In genomic region chr9:137084526-137084925, GRCh38 we compare ENCODE assay signal across 20 cellular contexts. TPM values are rescaled to one million over a fixed set of nuclear protein-coding genes. Genes with fewer than 3 reads are reported as not detected.
DNase-seq lines count a peak whose midpoint lies in the region; ATAC-seq, FAIRE-seq and TF ChIP-seq lines count a peak whose summit lies in the region.
"Had no signal": no experiment of that assay in that cellular context is flagged by ENCODE, and none has a peak within 500 bp of the region (broad histone marks: within the 10 kb centered on the region; RNA-seq: fewer than 3 reads in every experiment).

No MANE protein-coding gene starts in this region.

- 76% methylated on average over 6 of the region's 9 CpGs for WGBS in A549 (ENCODE audit: missing lambda C conversion rate)

- H3K27ac Mint-ChIP-seq in activated T-helper 17 cell treated with anti-CD3 and anti-CD28 coated beads, Interleukin-2, amount 50 U/mL, for 72 hours: no peak overlapping the region
- H3K27ac Mint-ChIP-seq: neural progenitor cell, type B pancreatic cell had no signal

- H3K27me3 ChIP-seq in HCT116 (ENCODE audit: insufficient read depth, low read length): no peaks in the 10 kb centered on the region

- H3K4me3 ChIP-seq in A549: no peak overlapping the region
- H3K4me3 ChIP-seq in HCT116 (replicated peaks in 1 of 2; ENCODE audit: low read depth in 1 of 2, low read length in 2 of 2): no peak overlapping the region
- H3K4me3 ChIP-seq: neural progenitor cell had no signal

- peak overlapping the region; percentile 93 for H3K4me3 Mint-ChIP-seq in activated T-helper 17 cell treated with anti-CD3 and anti-CD28 coated beads, Interleukin-2, amount 50 U/mL, for 72 hours
- H3K4me3 Mint-ChIP-seq: neural progenitor cell had no signal

- FAIRE-seq in A549 (lab: Jason Lieb, UNC): no peak
- FAIRE-seq: TTC549 had no signal

- peak overlapping the region; percentile 50; the same call in 1 of the 2 replicates for H3K9ac ChIP-seq in HCT116 (ENCODE audit: low read length)
- H3K9ac ChIP-seq: neural progenitor cell had no signal

- intact Hi-C loops in HCT116 (cut with micrococcal nuclease): no loop called here

- no TSS peak for BruUV-seq in HCT116 (replicated peaks; lab: Mats Ljungman, UMichigan)

- H3K36me3 Mint-ChIP-seq in activated T-helper 17 cell treated with anti-CD3 and anti-CD28 coated beads, Interleukin-2, amount 50 U/mL, for 72 hours (ENCODE audit: low read depth): peaks cover 27% of the 10 kb centered on the region
- H3K36me3 Mint-ChIP-seq: type B pancreatic cell had no signal

- ATAC-seq in A549: no peak
- ATAC-seq in HCT116: no peak
- no peak for ATAC-seq in activated T-helper 17 cell treated with anti-CD3 and anti-CD28 coated beads, Interleukin-2, amount 50 U/mL, for 72 hours (replicated peaks)
- no peak for ATAC-seq in HG03521 (IDR thresholded peaks at IDR 0.05; ENCODE audit: unreplicated experiment)
- no peak for ATAC-seq in HG03139 (IDR thresholded peaks at IDR 0.05; ENCODE audit: unreplicated experiment)

- TF ChIP-seq POLR2A in A549 (IDR thresholded peaks at IDR 0.05; ENCODE audit: low read length) (no peak), HCT116 (IDR thresholded peaks at IDR 0.05; ENCODE audit: borderline replicate concordance, extremely low read depth, insufficient read depth, insufficient read length) (no peak)

- H3K4me2 ChIP-seq in A549: peak overlapping the region; percentile 71
- peak overlapping the region; percentile 98 for H3K4me2 ChIP-seq in HCT116 (ENCODE audit: low read length)
- H3K4me2 ChIP-seq: neural progenitor cell had no signal

- CTCF ChIA-PET in A549 (lab: Yijun Ruan, JAX): interaction anchor here (0.9 to 24.0 kb wide), 6 partner anchors 17 to 108 kb away, joined by 3 to 321 read pairs (median 4); partner anchors contain the start of gene SAPCD2
- CTCF ChIA-PET in HCT116 (lab: Charles Lee): interaction anchor here (1.6 to 4.8 kb wide), 3 partner anchors 15 to 38 kb away, joined by 3 to 49 read pairs (median 9); partner anchors contain the start of genes NPDC1 and SAPCD2

- peak overlapping the region; percentile 79 to 95; a peak in 4 of 6 replicates for H3K27ac ChIP-seq in A549
- H3K27ac ChIP-seq in HCT116 (ENCODE audit: low read depth, low read length): peak overlapping the region; percentile 98
- H3K27ac ChIP-seq: neural progenitor cell had no signal

- H3K9me3 ChIP-seq in A549: no peaks in the 10 kb centered on the region
- no peaks in the 10 kb centered on the region for H3K9me3 ChIP-seq in HCT116 (ENCODE audit: control insufficient read depth in 1 of 2, insufficient read depth in 1 of 2, low read depth in 1 of 2, low read length in 2 of 2)

- no peak overlapping the region for H2AFZ ChIP-seq in HCT116 (ENCODE audit: low read depth, low read length, poor library complexity, severe bottlenecking)
- H2AFZ ChIP-seq: neural progenitor cell had no signal

- POLR2A ChIA-PET in A549 (lab: Yijun Ruan, JAX): interaction anchor here (0.6 to 0.7 kb wide), 2 partner anchors 14 to 355 kb away, joined by 4 to 6 read pairs; no protein-coding TSS in a partner anchor
- POLR2A ChIA-PET in HCT116 (lab: Charles Lee): interaction anchor here (0.7 to 4.8 kb wide), 3 partner anchors 15 to 125 kb away, joined by 3 to 43 read pairs (median 3); partner anchors contain the start of gene SAPCD2

- H3K4me1 ChIP-seq in A549: peaks cover 41% of the 10 kb centered on the region
- peaks cover 38 to 59% of the 10 kb centered on the region in 2 experiments for H3K4me1 ChIP-seq in HCT116 (ENCODE audit: control insufficient read depth in 1 of 2, insufficient read depth in 2 of 2, low read length in 2 of 2)

- no peaks in the 10 kb centered on the region for H3K9me2 ChIP-seq in HCT116 (ENCODE audit: insufficient read depth)

- no peaks in the 10 kb centered on the region for H3K27me3 Mint-ChIP-seq in activated T-helper 17 cell treated with anti-CD3 and anti-CD28 coated beads, Interleukin-2, amount 50 U/mL, for 72 hours
- H3K27me3 Mint-ChIP-seq: stimulated activated naive CD8-positive, alpha-beta T cell treated with anti-CD3 and anti-CD28 coated beads, Interleukin-15, Interleukin-2, amounts not matched to agents 100 ng/mL and 50 ng/mL, for 24 hours had no signal

- TF ChIP-seq EP300 in A549 (IDR thresholded peaks at IDR 0.05): no peak

- RAD21 ChIA-PET in HCT116 (lab: Charles Lee; ENCODE audit: low non-redundant PET in 1 of 2, low total read pairs in 2 of 2, uncharacterized antibody in 2 of 2, unreplicated experiment in 2 of 2): no interaction called here

- no peaks in the 10 kb centered on the region for H4K20me1 ChIP-seq in HCT116 (ENCODE audit: insufficient read depth)

- TF ChIP-seq RAD21 in A549 (conservative IDR thresholded peaks at IDR 0.05 in 1 of 2, IDR thresholded peaks at IDR 0.05 in 1 of 2): no peak
- TF ChIP-seq RAD21 in HCT116 (IDR thresholded peaks at IDR 0.05; ENCODE audit: low read depth): no peak

- H3K79me2 ChIP-seq in HCT116 (ENCODE audit: insufficient read depth, low read length): peaks cover 13% of the 10 kb centered on the region; the same call in 1 of the 2 replicates

- TF ChIP-seq CTCF in A549 (IDR thresholded peaks at IDR 0.05) (no peak), HCT116 (IDR thresholded peaks at IDR 0.05 in 2 of 3, conservative IDR thresholded peaks at IDR 0.05 in 1 of 3; ENCODE audit: borderline replicate concordance in 1 of 3, insufficient read depth in 1 of 3, low read depth in 2 of 3, low read length in 2 of 3) (no peak)

- H3K36me3 ChIP-seq in HCT116 (ENCODE audit: control insufficient read depth in 1 of 2, insufficient read depth in 2 of 2, low read length in 2 of 2): peaks cover 0 to 5% of the 10 kb centered on the region in 2 experiments; a peak in 1 of 4 replicates
- H3K36me3 ChIP-seq: neural progenitor cell had no signal

- H3K9me3 Mint-ChIP-seq in activated T-helper 17 cell treated with anti-CD3 and anti-CD28 coated beads, Interleukin-2, amount 50 U/mL, for 72 hours: no peaks in the 10 kb centered on the region
- H3K9me3 Mint-ChIP-seq: activated CD4-positive, alpha-beta T cell treated with anti-CD3 and anti-CD28 coated beads, Interleukin-2, amount 10 ng/mL, durations not matched to agents 24 days and 14 days; neural progenitor cell; stimulated activated naive CD8-positive, alpha-beta T cell treated with anti-CD3 and anti-CD28 coated beads, Interleukin-15, Interleukin-2, amounts not matched to agents 100 ng/mL and 50 ng/mL, for 24 hours; type B pancreatic cell had no signal

- peaks cover 28% of the 10 kb centered on the region for H3K4me1 Mint-ChIP-seq in activated T-helper 17 cell treated with anti-CD3 and anti-CD28 coated beads, Interleukin-2, amount 50 U/mL, for 72 hours

- no peak for DNase-seq in A549 (ENCODE audit: low read depth in 1 of 2, low spot score in 1 of 2)
- DNase-seq in HCT116 (ENCODE audit: low read depth, low spot score): no peak
- peak; percentile 17 for DNase-seq in myocyte (ENCODE audit: low read depth)
- DNase-seq in dermis blood vessel endothelial cell: no peak
- no peak for DNase-seq in NCI-H146 (lab: John Stamatoyannopoulos, UW)
- DNase-seq: activated CD4-positive, alpha-beta T cell treated with anti-CD3 and anti-CD28 coated beads, Interleukin-2, amount 10 ng/mL, durations not matched to agents 24 days and 14 days; activated naive CD4-positive, alpha-beta T cell; aorta; left colon; NCI-H1105 treated with DMSO at 0.1 percent for 48 hours; NCI-H82 had no signal

RNA-seq across cellular contexts. Expression of gene MAN1B1, which starts 2.3 kb away (rescaled TPM):
- 31.7 and 47.8 TPM in 2 replicates for polyA plus RNA-seq in A549 (2011; rRNA removed)
- polyA plus RNA-seq in A549 (2012; cell fraction: cytosol; rRNA removed): 35.0 and 41.6 TPM in 2 replicates
- polyA plus RNA-seq in A549 (2012; cell fraction: nucleus; rRNA removed): 141 and 165 TPM in 2 replicates
- polyA plus RNA-seq in A549 (2017; fragmentation: RNase III; extraction: RNeasy Plus Mini Kit Qiagen cat#74134 plus additional on column Dnase treatment): 45.1 to 48.6 TPM (median 47.0 TPM) in 3 replicates
- 45.1 and 48.4 TPM in 2 replicates for polyA minus RNA-seq in A549 (2011; rRNA and poly(A)+ RNA removed)
- total RNA-seq in HCT116 (2021; ENCODE audit: unreplicated experiment): 50.9 TPM
- polyA plus RNA-seq in HCT116 (2012): 53.6 and 53.7 TPM in 2 replicates
- total RNA-seq in activated T-helper 17 cell treated with anti-CD3 and anti-CD28 coated beads, Interleukin-2, amount 50 U/mL, for 72 hours: 10 to 100 TPM; 38.2 to 67.6 TPM
- 75.5 and 76.6 TPM in 2 replicates for total RNA-seq in myocyte
- 94.6 TPM for polyA plus RNA-seq in myocyte (2012)
- 73.1 and 76.6 TPM in 2 replicates for total RNA-seq in dermis blood vessel endothelial cell

RNA-seq across cellular contexts. Expression of gene UAP1L1, which starts 7.2 kb away (rescaled TPM):
- polyA plus RNA-seq in A549 (2011; rRNA removed): 1.2 and 1.9 TPM in 2 replicates
- 2.2 and 3.0 TPM in 2 replicates for polyA plus RNA-seq in A549 (2012; cell fraction: cytosol; rRNA removed)
- 12.1 and 12.8 TPM in 2 replicates for polyA plus RNA-seq in A549 (2012; cell fraction: nucleus; rRNA removed)
- 4.8 to 7.8 TPM (median 6.0 TPM) in 3 replicates for polyA plus RNA-seq in A549 (2017; fragmentation: RNase III; extraction: RNeasy Plus Mini Kit Qiagen cat#74134 plus additional on column Dnase treatment)
- polyA minus RNA-seq in A549 (2011; rRNA and poly(A)+ RNA removed): 0.95 and 1.7 TPM in 2 replicates
- total RNA-seq in HCT116 (2021; ENCODE audit: unreplicated experiment): 11.0 TPM
- polyA plus RNA-seq in HCT116 (2012): 4.6 and 5.3 TPM in 2 replicates
- total RNA-seq in activated T-helper 17 cell treated with anti-CD3 and anti-CD28 coated beads, Interleukin-2, amount 50 U/mL, for 72 hours: 10 to 100 TPM; 27.9 to 33.0 TPM
- total RNA-seq in myocyte: 40.2 and 46.4 TPM in 2 replicates
- polyA plus RNA-seq in myocyte (2012): 34.6 TPM
- 27.0 and 27.2 TPM in 2 replicates for total RNA-seq in dermis blood vessel endothelial cell

RNA-seq across cellular contexts. Expression of gene SAPCD2, which starts 14.2 kb away (rescaled TPM):
- polyA plus RNA-seq in A549 (2011; rRNA removed) (6.5 and 6.9 TPM in 2 replicates), A549 (2017; fragmentation: RNase III; extraction: RNeasy Plus Mini Kit Qiagen cat#74134 plus additional on column Dnase treatment) (13.1 to 16.4 TPM (median 14.6 TPM) in 3 replicates)
- 21.7 and 32.9 TPM in 2 replicates for polyA plus RNA-seq in A549 (2012; cell fraction: cytosol; rRNA removed)
- polyA plus RNA-seq in A549 (2012; cell fraction: nucleus; rRNA removed): 30.3 and 48.0 TPM in 2 replicates
- polyA minus RNA-seq in A549 (2011; rRNA and poly(A)+ RNA removed): 4.4 and 6.1 TPM in 2 replicates
- total RNA-seq in HCT116 (2021; ENCODE audit: unreplicated experiment) (71.7 TPM), myocyte (1.9 and 4.7 TPM in 2 replicates), dermis blood vessel endothelial cell (6.0 and 36.3 TPM in 2 replicates)
- polyA plus RNA-seq in HCT116 (2012): 48.5 and 59.4 TPM in 2 replicates
- 10 to 100 TPM in 1 of 2 donors, 1 to 10 TPM in 1; 5.6 to 21.9 TPM for total RNA-seq in activated T-helper 17 cell treated with anti-CD3 and anti-CD28 coated beads, Interleukin-2, amount 50 U/mL, for 72 hours
- polyA plus RNA-seq in myocyte (2012): 0.58 TPM

RNA-seq across cellular contexts. Expression of gene DPP7, which starts 30.0 kb away (rescaled TPM):
- 27.6 and 36.0 TPM in 2 replicates for polyA plus RNA-seq in A549 (2011; rRNA removed)
- polyA plus RNA-seq in A549 (2012; cell fraction: cytosol; rRNA removed): 85.0 and 109 TPM in 2 replicates
- 741 and 980 TPM in 2 replicates for polyA plus RNA-seq in A549 (2012; cell fraction: nucleus; rRNA removed)
- polyA plus RNA-seq in A549 (2017; fragmentation: RNase III; extraction: RNeasy Plus Mini Kit Qiagen cat#74134 plus additional on column Dnase treatment): 61.3 to 71.8 TPM (median 68.5 TPM) in 3 replicates
- polyA minus RNA-seq in A549 (2011; rRNA and poly(A)+ RNA removed): 25.4 and 26.2 TPM in 2 replicates
- total RNA-seq in HCT116 (2021; ENCODE audit: unreplicated experiment): 291 TPM
- polyA plus RNA-seq in HCT116 (2012): 302 and 326 TPM in 2 replicates
- 100 to 1,000 TPM; 219 to 255 TPM for total RNA-seq in activated T-helper 17 cell treated with anti-CD3 and anti-CD28 coated beads, Interleukin-2, amount 50 U/mL, for 72 hours
- 132 and 142 TPM in 2 replicates for total RNA-seq in myocyte
- polyA plus RNA-seq in myocyte (2012): 178 TPM
- total RNA-seq in dermis blood vessel endothelial cell: 81.5 and 98.5 TPM in 2 replicates

RNA-seq across cellular contexts. Expression of gene ENTPD2, which starts 30.7 kb away (rescaled TPM):
- polyA plus RNA-seq in A549 (2011; rRNA removed): 0.75 and 2.3 TPM in 2 replicates
- 0.65 and 0.83 TPM in 2 replicates for polyA plus RNA-seq in A549 (2012; cell fraction: cytosol; rRNA removed)
- polyA plus RNA-seq in A549 (2012; cell fraction: nucleus; rRNA removed): 2.2 and 3.4 TPM in 2 replicates
- polyA plus RNA-seq in A549 (2017; fragmentation: RNase III; extraction: RNeasy Plus Mini Kit Qiagen cat#74134 plus additional on column Dnase treatment): 0.71 to 1.2 TPM (median 1.1 TPM) in 3 replicates
- 1.4 and 1.9 TPM in 2 replicates for polyA minus RNA-seq in A549 (2011; rRNA and poly(A)+ RNA removed)
- total RNA-seq in HCT116 (2021; ENCODE audit: unreplicated experiment): 32.5 TPM
- 20.7 and 23.0 TPM in 2 replicates for polyA plus RNA-seq in HCT116 (2012)
- under 1 TPM; 0.39 to 0.69 TPM for total RNA-seq in activated T-helper 17 cell treated with anti-CD3 and anti-CD28 coated beads, Interleukin-2, amount 50 U/mL, for 72 hours
- 0.13 and 0.68 TPM in 2 replicates for total RNA-seq in myocyte
- polyA plus RNA-seq in myocyte (2012): 0.05 TPM
- not detected in 2 replicates for total RNA-seq in dermis blood vessel endothelial cell
- total RNA-seq: activated CD4-positive, alpha-beta T cell treated with anti-CD3 and anti-CD28 coated beads, Interleukin-2, amount 10 ng/mL, durations not matched to agents 24 days and 14 days; fibroblast of villous mesenchyme; HT1080 had no signal
- polyA plus RNA-seq: aorta had no signal
